In genomic region chrX:120790118-120790517, GRCh38 we compare ENCODE assay signal across 8 cellular contexts.
A peak's percentile ranks its signal among the peaks of the same experiment; 100 is the strongest.
DNase-seq lines count a peak whose midpoint lies in the region; ATAC-seq and TF ChIP-seq lines count a peak whose summit lies in the region.

No MANE protein-coding gene starts in this region.

- no peak overlapping the region for H3K27ac ChIP-seq in parathyroid adenoma

- no peak overlapping the region for H3K9ac ChIP-seq in parathyroid adenoma

- no peaks in the 10 kb centered on the region for H3K27me3 ChIP-seq in parathyroid adenoma (ENCODE audit: control insufficient read depth, insufficient read depth, low read length)

- H3K79me2 ChIP-seq in parathyroid adenoma: no peaks in the 10 kb centered on the region

- DNase-seq in Calu3: peak; percentile 16
- DNase-seq in NCI-H460 (ENCODE audit: extremely low read depth, low read depth): peak; percentile 60
- DNase-seq in activated CD8-positive, alpha-beta T cell treated with anti-CD3 and anti-CD28 coated beads for 36 hours: peak; percentile 5
- peak; percentile 32 for DNase-seq in foreskin melanocyte
- DNase-seq in 8988T: no peak

- no peaks in the 10 kb centered on the region for H3K4me1 ChIP-seq in parathyroid adenoma

- no peak overlapping the region for H3K4me2 ChIP-seq in parathyroid adenoma (ENCODE audit: low read length)

- CTCF ChIA-PET in Calu3 (lab: Charles Lee): interaction anchor here (0.8 to 1.4 kb wide), 2 partner anchors 34 to 51 kb away, joined by 3 read pairs; no protein-coding TSS in a partner anchor
- CTCF ChIA-PET in activated CD8-positive, alpha-beta T cell treated with anti-CD3 and anti-CD28 coated beads for 36 hours (lab: Charles Lee): interaction anchor here (0.7 to 2.7 kb wide), 9 partner anchors 12 to 793 kb away, joined by 3 to 22 read pairs (median 4); no protein-coding TSS in a partner anchor

- no peaks in the 10 kb centered on the region for H3K27me3 Mint-ChIP-seq in Calu3 (ENCODE audit: unreplicated experiment)
- H3K27me3 Mint-ChIP-seq in activated CD8-positive, alpha-beta T cell treated with anti-CD3 and anti-CD28 coated beads for 36 hours: no peaks in the 10 kb centered on the region

- BruUV-seq in Calu3 (replicated peaks; lab: Mats Ljungman, UMichigan): no TSS peak

- ATAC-seq in GM18870 (IDR thresholded peaks at IDR 0.05; ENCODE audit: unreplicated experiment) (peak; percentile 77), HG03354 (IDR thresholded peaks at IDR 0.05; ENCODE audit: poor library complexity, severe bottlenecking, unreplicated experiment) (peak; percentile 86)
- ATAC-seq in activated CD8-positive, alpha-beta T cell treated with anti-CD3 and anti-CD28 coated beads for 36 hours: peak; percentile 24

- peak overlapping the region; percentile 46 for H2AFZ ChIP-seq in parathyroid adenoma

- TF ChIP-seq CTCF in Calu3 (IDR thresholded peaks at IDR 0.05; ENCODE audit: unreplicated experiment) (peak; percentile 18), parathyroid adenoma (IDR thresholded peaks at IDR 0.05) (peak; percentile 71)
- peak; percentile 40 for TF ChIP-seq CTCF in activated CD8-positive, alpha-beta T cell treated with anti-CD3 and anti-CD28 coated beads for 36 hours (IDR thresholded peaks at IDR 0.05)

- H3K9me3 Mint-ChIP-seq in Calu3 (ENCODE audit: low read depth, unreplicated experiment): no peaks in the 10 kb centered on the region
- no peaks in the 10 kb centered on the region for H3K9me3 Mint-ChIP-seq in activated CD8-positive, alpha-beta T cell treated with anti-CD3 and anti-CD28 coated beads for 36 hours

- H3K27ac Mint-ChIP-seq in Calu3 (ENCODE audit: unreplicated experiment): no peak overlapping the region
- H3K27ac Mint-ChIP-seq in activated CD8-positive, alpha-beta T cell treated with anti-CD3 and anti-CD28 coated beads for 36 hours: no peak overlapping the region

- H3K4me3 ChIP-seq in parathyroid adenoma (ENCODE audit: low read depth, low read length): no peak overlapping the region

- no peaks in the 10 kb centered on the region for H3K36me3 Mint-ChIP-seq in Calu3 (ENCODE audit: insufficient read depth, unreplicated experiment)
- no peaks in the 10 kb centered on the region for H3K36me3 Mint-ChIP-seq in activated CD8-positive, alpha-beta T cell treated with anti-CD3 and anti-CD28 coated beads for 36 hours (ENCODE audit: low read depth)

- no peaks in the 10 kb centered on the region for H3K36me3 ChIP-seq in parathyroid adenoma (ENCODE audit: control insufficient read depth, insufficient read depth, low read length)

- no peaks in the 10 kb centered on the region for H3K9me3 ChIP-seq in parathyroid adenoma (ENCODE audit: control insufficient read depth, low read length)

- intact Hi-C loops in Calu3 (cut with micrococcal nuclease; ENCODE audit: unreplicated experiment): loop anchor here (1.0 to 10.0 kb wide), 3 partner anchors 455 to 788 kb away; no protein-coding TSS in a partner anchor
- intact Hi-C loops in activated CD8-positive, alpha-beta T cell treated with anti-CD3 and anti-CD28 coated beads for 36 hours (cut with micrococcal nuclease): no loop called here

- POLR2A ChIA-PET in activated CD8-positive, alpha-beta T cell treated with anti-CD3 and anti-CD28 coated beads for 36 hours (lab: Charles Lee): no interaction called here

- no peak overlapping the region for H3K4me3 Mint-ChIP-seq in Calu3 (ENCODE audit: low read depth, unreplicated experiment)
- no peak overlapping the region for H3K4me3 Mint-ChIP-seq in activated CD8-positive, alpha-beta T cell treated with anti-CD3 and anti-CD28 coated beads for 36 hours

- peaks cover 22% of the 10 kb centered on the region for H3K4me1 Mint-ChIP-seq in Calu3 (ENCODE audit: low read depth, unreplicated experiment)
- H3K4me1 Mint-ChIP-seq in activated CD8-positive, alpha-beta T cell treated with anti-CD3 and anti-CD28 coated beads for 36 hours (ENCODE audit: low read depth): peaks cover 10% of the 10 kb centered on the region

Comparison
In these comparisons a context has a peak if more than half of its experiments do, and no peak if none do; other contexts are left out.
1. CTCF ChIP-seq: peak in every context shown above with its lines; median percentile 71 in parathyroid adenoma; 40 in activated CD8-positive, alpha-beta T cell treated with anti-CD3 and anti-CD28 coated beads for 36 hours; 18 in Calu3.
2. ATAC-seq: peak in every context shown above with its lines; median percentile 86 in HG03354; 77 in GM18870; 24 in activated CD8-positive, alpha-beta T cell treated with anti-CD3 and anti-CD28 coated beads for 36 hours.